ENCODE assay signal across 8 cellular contexts in genomic region chr12:95548539-95549391, GRCh38.
DNase-seq lines count a peak whose midpoint lies in the region; ATAC-seq and FAIRE-seq lines count a peak whose summit lies in the region.

No MANE protein-coding gene starts in this region.

- H3K4me3 ChIP-seq in iPS-18c (ENCODE audit: insufficient read depth, low read depth, low read length), result peak overlapping the region; percentile 93
- H3K4me3 ChIP-seq in skin epidermis, result peak overlapping the region; percentile 41 to 63 (median 57)

- FAIRE-seq in GM19239 (lab: Jason Lieb, UNC), result no peak

- H3K27ac ChIP-seq in skin epidermis, result peak overlapping the region in 8 of 21 experiments; percentile 9 to 80 (median 66)

- ATAC-seq in GM21381 (IDR thresholded peaks at IDR 0.05; ENCODE audit: unreplicated experiment), result no peak

- DNase-seq in HCEC 1CT, result peak; percentile 15
- DNase-seq in T-helper 22 cell (ENCODE audit: low read depth), result peak; percentile 62
- DNase-seq in astrocyte of the hippocampus (ENCODE audit: low read depth, low spot score), result peak; percentile 83
- no peak for DNase-seq in SHP77 (lab: John Stamatoyannopoulos, UW)
- DNase-seq in GM19239 (ENCODE audit: insufficient read length, low spot score), result no peak

- peaks cover 2% of the 10 kb centered on the region for H3K9me3 ChIP-seq in iPS-18c (ENCODE audit: control insufficient read depth, insufficient read depth, low read length)

Comparison
In these comparisons a context has a peak if more than half of its experiments do, and no peak if none do; other contexts are left out.
1. DNase-seq: peak in HCEC 1CT (single experiment), T-helper 22 cell (single experiment) and astrocyte of the hippocampus (single experiment); none in SHP77 (0 of 2) and GM19239 (single experiment).